9 cellular contexts compared by ENCODE assay signal in genomic region chr4:118765399-118765798, GRCh38.
DNase-seq lines count a peak whose midpoint lies in the region; TF ChIP-seq lines count a peak whose summit lies in the region.
"Had no signal": no experiment of that assay in that cellular context is flagged by ENCODE, and none has a peak within 500 bp of the region (broad histone marks: within the 10 kb centered on the region; RNA-seq: fewer than 3 reads in every experiment).

No MANE protein-coding gene starts in this region.

- intact Hi-C loops in left ventricle myocardium inferior (cut with micrococcal nuclease), result no loop called here

- DNase-seq in HPDE6-E6E7 (ENCODE audit: extremely low spot score) (peak; percentile 59), amniotic stem cell (lab: John Stamatoyannopoulos, UW) (peak; percentile 93), left ventricle myocardium inferior (no peak), stromal cell of bone marrow (ENCODE audit: low read depth) (peak; percentile 88), germinal center (ENCODE audit: low spot score) (no peak), SIG-M5 (lab: John Stamatoyannopoulos, UW) (no peak), NCI-H1092 treated with DMSO at 0.1 percent for 48 hours (lab: John Stamatoyannopoulos, UW) (no peak)
- no peak for DNase-seq in activated T-cell treated with anti-CD3 and anti-CD28 coated beads, Interleukin-2, amount 50 U/mL, for 24 hours

- no peak overlapping the region for H3K4me3 ChIP-seq in left ventricle myocardium inferior

- no peaks in the 10 kb centered on the region for H3K27me3 Mint-ChIP-seq in activated T-cell treated with anti-CD3 and anti-CD28 coated beads, Interleukin-2, amount 50 U/mL, for 24 hours

- no peak overlapping the region for H3K27ac Mint-ChIP-seq in activated T-cell treated with anti-CD3 and anti-CD28 coated beads, Interleukin-2, amount 50 U/mL, for 24 hours
- H3K27ac Mint-ChIP-seq: activated T-helper 1 cell treated with anti-CD3 and anti-CD28 coated beads, Interleukin-12 subunit alpha, Interleukin-12 subunit beta, Interleukin-2, Interleukin-4 antibody, amounts not matched to agents 30 ng/mL and 10 ng/mL and 1 ng/mL, durations not matched to agents 14 hours and 24 hours and 36 hours had no signal

- H3K27ac ChIP-seq in left ventricle myocardium inferior (replicated peaks), result peak overlapping the region; percentile 89

- no peaks in the 10 kb centered on the region for H3K9me3 ChIP-seq in left ventricle myocardium inferior (replicated peaks)

- H3K36me3 Mint-ChIP-seq in activated T-cell treated with anti-CD3 and anti-CD28 coated beads, Interleukin-2, amount 50 U/mL, for 24 hours (ENCODE audit: low read depth), result peaks cover 87% of the 10 kb centered on the region

- H3K27me3 ChIP-seq in left ventricle myocardium inferior (ENCODE audit: low read depth), result no peaks in the 10 kb centered on the region

- no peaks in the 10 kb centered on the region for H3K9me3 Mint-ChIP-seq in activated T-cell treated with anti-CD3 and anti-CD28 coated beads, Interleukin-2, amount 50 U/mL, for 24 hours
- H3K9me3 Mint-ChIP-seq: activated T-helper 1 cell treated with anti-CD3 and anti-CD28 coated beads, Interleukin-12 subunit alpha, Interleukin-12 subunit beta, Interleukin-2, Interleukin-4 antibody, amounts not matched to agents 30 ng/mL and 10 ng/mL and 1 ng/mL, durations not matched to agents 14 hours and 24 hours and 36 hours had no signal

- no peak overlapping the region for H3K4me3 Mint-ChIP-seq in activated T-cell treated with anti-CD3 and anti-CD28 coated beads, Interleukin-2, amount 50 U/mL, for 24 hours
- H3K4me3 Mint-ChIP-seq: activated T-helper 1 cell treated with anti-CD3 and anti-CD28 coated beads, Interleukin-12 subunit alpha, Interleukin-12 subunit beta, Interleukin-2, Interleukin-4 antibody, amounts not matched to agents 30 ng/mL and 10 ng/mL and 1 ng/mL, durations not matched to agents 14 hours and 24 hours and 36 hours had no signal

- H3K4me1 ChIP-seq in left ventricle myocardium inferior, result peaks cover 83% of the 10 kb centered on the region

- no peaks in the 10 kb centered on the region for H3K4me1 Mint-ChIP-seq in activated T-cell treated with anti-CD3 and anti-CD28 coated beads, Interleukin-2, amount 50 U/mL, for 24 hours (ENCODE audit: low read depth)

- no peak for TF ChIP-seq CTCF in left ventricle myocardium inferior (IDR thresholded peaks at IDR 0.05; ENCODE audit: borderline replicate concordance)

- peaks cover 37% of the 10 kb centered on the region for H3K36me3 ChIP-seq in left ventricle myocardium inferior

Comparison
In these comparisons a context has a peak if more than half of its experiments do, and no peak if none do; other contexts are left out.
1. DNase-seq: peak in HPDE6-E6E7 (single experiment), amniotic stem cell (single experiment) and stromal cell of bone marrow (single experiment); none in left ventricle myocardium inferior (single experiment), germinal center (single experiment), activated T-cell treated with anti-CD3 and anti-CD28 coated beads, Interleukin-2, amount 50 U/mL, for 24 hours (single experiment), SIG-M5 (single experiment) and NCI-H1092 treated with DMSO at 0.1 percent for 48 hours (single experiment).